ENCODE assay signal across 20 cellular contexts in the genomic region with DNA sequence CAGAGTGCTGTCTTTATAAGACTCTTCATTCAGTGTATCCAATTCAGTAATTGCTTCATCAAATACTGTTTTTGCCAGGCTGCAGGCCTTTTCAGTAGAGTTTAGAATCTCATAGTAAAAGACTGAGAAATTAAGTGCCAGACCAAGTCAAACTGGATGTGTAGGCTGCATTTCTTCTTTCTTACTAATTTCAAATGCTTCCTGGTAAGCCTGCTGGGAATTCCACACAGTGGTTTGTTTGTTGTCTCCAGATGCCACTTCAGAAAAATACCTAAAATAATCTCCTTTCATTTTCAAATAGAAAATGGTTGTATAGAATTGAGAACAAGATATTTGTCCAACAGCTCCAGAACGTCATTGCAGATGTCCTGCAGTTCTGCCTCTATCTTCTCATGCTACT. TPM values are rescaled to one million over a fixed set of nuclear protein-coding genes. Genes with fewer than 3 reads are reported as not detected.
DNase-seq lines count a peak whose midpoint lies in the region; ATAC-seq, FAIRE-seq and TF ChIP-seq lines count a peak whose summit lies in the region.
"Had no signal": no experiment of that assay in that cellular context is flagged by ENCODE, and none has a peak within 500 bp of the region (broad histone marks: within the 10 kb centered on the region; RNA-seq: fewer than 3 reads in every experiment).

No MANE protein-coding gene starts in this region.

- no peak overlapping the region for H3K4me3 ChIP-seq in small intestine (ENCODE audit: low read depth in 1 of 2, low read length in 2 of 2)
- H3K4me3 ChIP-seq: breast epithelium had no signal

- H3K27ac Mint-ChIP-seq in WTC11 (peak overlapping the region; percentile 2; the same call in 1 of the 2 replicates), CD14-positive monocyte (no peak overlapping the region)

- no peaks in the 10 kb centered on the region for H3K9me3 ChIP-seq in small intestine (ENCODE audit: control insufficient read depth, low read depth)
- H3K9me3 ChIP-seq: breast epithelium had no signal

- peaks cover 13% of the 10 kb centered on the region for H3K36me3 Mint-ChIP-seq in WTC11
- H3K36me3 Mint-ChIP-seq in CD14-positive monocyte = peaks cover 56 to 79% of the 10 kb centered on the region in 2 donors

- intact Hi-C loops in CD14-positive monocyte (cut with micrococcal nuclease) = no loop called here

- H3K27me3 Mint-ChIP-seq in WTC11 (ENCODE audit: low read depth) (no peaks in the 10 kb centered on the region), CD14-positive monocyte (ENCODE audit: low read depth in 3 of 3) (no peaks in the 10 kb centered on the region)
- H3K27me3 Mint-ChIP-seq: progenitor cell of endocrine pancreas had no signal

- ATAC-seq in WTC11 = no peak
- ATAC-seq in stimulated activated naive CD8-positive, alpha-beta T cell treated with anti-CD3 and anti-CD28 coated beads, Interleukin-15, Interleukin-2, amounts not matched to agents 100 U/mL and 50 U/mL, for 24 hours = no peak
- ATAC-seq: left lobe of liver had no signal

- no peak overlapping the region for H3K4me3 Mint-ChIP-seq in WTC11
- H3K4me3 Mint-ChIP-seq in CD14-positive monocyte = no peak overlapping the region

- H3K36me3 ChIP-seq in small intestine (ENCODE audit: control insufficient read depth in 2 of 2, insufficient read depth in 2 of 2, low read length in 2 of 2) = peaks cover 4 to 5% of the 10 kb centered on the region in 2 donors
- H3K36me3 ChIP-seq: breast epithelium had no signal

- H3K4me1 ChIP-seq in small intestine (ENCODE audit: control insufficient read depth in 2 of 2, insufficient read depth in 1 of 2, low read depth in 1 of 2, low read length in 1 of 2) = peaks cover 2 to 5% of the 10 kb centered on the region in 2 donors
- H3K4me1 ChIP-seq: breast epithelium had no signal

- H3K27ac ChIP-seq in small intestine (ENCODE audit: low read depth in 1 of 2, low read length in 1 of 2) = peak overlapping the region; percentile 62 to 73

- DNase-seq in EH (ENCODE audit: low read depth) = peak; percentile 7
- no peak for DNase-seq in WTC11 (ENCODE audit: low spot score)
- DNase-seq in fibroblast of peridontal ligament (ENCODE audit: extremely low read depth) = peak; percentile 29
- DNase-seq in small intestine = peak; percentile 7
- no peak for DNase-seq in NK-92 (lab: John Stamatoyannopoulos, UW; ENCODE audit: unreplicated experiment)
- no peak for DNase-seq in stimulated activated naive CD8-positive, alpha-beta T cell treated with anti-CD3 and anti-CD28 coated beads, Interleukin-15, Interleukin-2, amounts not matched to agents 100 U/mL and 50 U/mL, for 24 hours
- DNase-seq in CD14-positive monocyte (ENCODE audit: low spot score) = no peak
- DNase-seq: activated CD4-positive, alpha-beta T cell treated with anti-CD3 and anti-CD28 coated beads for 1 hour; activated naive CD4-positive, alpha-beta T cell treated with Interleukin-2 at 50 U/mL for 16 hours; effector CD8-positive, alpha-beta T cell; NCI-H146; SHP77 had no signal

- H3K9me3 Mint-ChIP-seq in WTC11 (no peaks in the 10 kb centered on the region), CD14-positive monocyte (peaks cover 0 to 3% (median 0%) of the 10 kb centered on the region in 7 donors)

- CTCF ChIA-PET in WTC11 (lab: Charles Lee) = no interaction called here

- 43 to 67% (median 45%) methylated on average over 1 of the region's 1 CpG for WGBS in small intestine, 3 donors

- no peaks in the 10 kb centered on the region for H3K27me3 ChIP-seq in small intestine (ENCODE audit: control insufficient read depth in 2 of 2, insufficient read depth in 2 of 2, low read length in 2 of 2)
- H3K27me3 ChIP-seq: breast epithelium had no signal

- FAIRE-seq in small intestine (lab: Jason Lieb, UNC) = no peak

- POLR2A ChIA-PET in WTC11 (lab: Charles Lee) = no interaction called here

- TF ChIP-seq CTCF in WTC11 (IDR thresholded peaks at IDR 0.05) = no peak
- no peak for TF ChIP-seq CTCF in CD14-positive monocyte (IDR thresholded peaks at IDR 0.05)

- H3K4me1 Mint-ChIP-seq in WTC11 (no peaks in the 10 kb centered on the region), CD14-positive monocyte (no peaks in the 10 kb centered on the region)

TF ChIP-seq in WTC11, 78 proteins besides CTCF, POLR2A, EP300 and RAD21 (continues in another document):
- no peak for TF ChIP-seq KAT7 (CRISPR knock-in tag; IDR thresholded peaks at IDR 0.05; ENCODE audit: borderline replicate concordance)
- no peak for TF ChIP-seq ZNF232 (CRISPR knock-in tag; IDR thresholded peaks at IDR 0.05)
- no peak for TF ChIP-seq NFYB (CRISPR knock-in tag; conservative IDR thresholded peaks at IDR 0.05; ENCODE audit: low read depth)
- TF ChIP-seq, protein P1, sequence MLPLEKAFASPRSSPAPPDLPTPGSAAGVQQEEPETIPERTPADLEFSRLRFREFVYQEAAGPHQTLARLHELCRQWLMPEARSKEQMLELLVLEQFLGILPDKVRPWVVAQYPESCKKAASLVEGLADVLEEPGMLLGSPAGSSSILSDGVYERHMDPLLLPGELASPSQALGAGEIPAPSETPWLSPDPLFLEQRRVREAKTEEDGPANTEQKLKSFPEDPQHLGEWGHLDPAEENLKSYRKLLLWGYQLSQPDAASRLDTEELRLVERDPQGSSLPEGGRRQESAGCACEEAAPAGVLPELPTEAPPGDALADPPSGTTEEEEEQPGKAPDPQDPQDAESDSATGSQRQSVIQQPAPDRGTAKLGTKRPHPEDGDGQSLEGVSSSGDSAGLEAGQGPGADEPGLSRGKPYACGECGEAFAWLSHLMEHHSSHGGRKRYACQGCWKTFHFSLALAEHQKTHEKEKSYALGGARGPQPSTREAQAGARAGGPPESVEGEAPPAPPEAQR (CRISPR knock-in tag; IDR thresholded peaks at IDR 0.05) = no peak
- no peak for TF ChIP-seq IRF2 (CRISPR knock-in tag; IDR thresholded peaks at IDR 0.05; ENCODE audit: borderline replicate concordance, low read depth)
- TF ChIP-seq, protein P2, sequence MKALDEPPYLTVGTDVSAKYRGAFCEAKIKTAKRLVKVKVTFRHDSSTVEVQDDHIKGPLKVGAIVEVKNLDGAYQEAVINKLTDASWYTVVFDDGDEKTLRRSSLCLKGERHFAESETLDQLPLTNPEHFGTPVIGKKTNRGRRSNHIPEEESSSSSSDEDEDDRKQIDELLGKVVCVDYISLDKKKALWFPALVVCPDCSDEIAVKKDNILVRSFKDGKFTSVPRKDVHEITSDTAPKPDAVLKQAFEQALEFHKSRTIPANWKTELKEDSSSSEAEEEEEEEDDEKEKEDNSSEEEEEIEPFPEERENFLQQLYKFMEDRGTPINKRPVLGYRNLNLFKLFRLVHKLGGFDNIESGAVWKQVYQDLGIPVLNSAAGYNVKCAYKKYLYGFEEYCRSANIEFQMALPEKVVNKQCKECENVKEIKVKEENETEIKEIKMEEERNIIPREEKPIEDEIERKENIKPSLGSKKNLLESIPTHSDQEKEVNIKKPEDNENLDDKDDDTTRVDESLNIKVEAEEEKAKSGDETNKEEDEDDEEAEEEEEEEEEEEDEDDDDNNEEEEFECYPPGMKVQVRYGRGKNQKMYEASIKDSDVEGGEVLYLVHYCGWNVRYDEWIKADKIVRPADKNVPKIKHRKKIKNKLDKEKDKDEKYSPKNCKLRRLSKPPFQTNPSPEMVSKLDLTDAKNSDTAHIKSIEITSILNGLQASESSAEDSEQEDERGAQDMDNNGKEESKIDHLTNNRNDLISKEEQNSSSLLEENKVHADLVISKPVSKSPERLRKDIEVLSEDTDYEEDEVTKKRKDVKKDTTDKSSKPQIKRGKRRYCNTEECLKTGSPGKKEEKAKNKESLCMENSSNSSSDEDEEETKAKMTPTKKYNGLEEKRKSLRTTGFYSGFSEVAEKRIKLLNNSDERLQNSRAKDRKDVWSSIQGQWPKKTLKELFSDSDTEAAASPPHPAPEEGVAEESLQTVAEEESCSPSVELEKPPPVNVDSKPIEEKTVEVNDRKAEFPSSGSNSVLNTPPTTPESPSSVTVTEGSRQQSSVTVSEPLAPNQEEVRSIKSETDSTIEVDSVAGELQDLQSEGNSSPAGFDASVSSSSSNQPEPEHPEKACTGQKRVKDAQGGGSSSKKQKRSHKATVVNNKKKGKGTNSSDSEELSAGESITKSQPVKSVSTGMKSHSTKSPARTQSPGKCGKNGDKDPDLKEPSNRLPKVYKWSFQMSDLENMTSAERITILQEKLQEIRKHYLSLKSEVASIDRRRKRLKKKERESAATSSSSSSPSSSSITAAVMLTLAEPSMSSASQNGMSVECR (CRISPR knock-in tag; IDR thresholded peaks at IDR 0.05; ENCODE audit: borderline replicate concordance) = no peak
- TF ChIP-seq, protein P3, sequence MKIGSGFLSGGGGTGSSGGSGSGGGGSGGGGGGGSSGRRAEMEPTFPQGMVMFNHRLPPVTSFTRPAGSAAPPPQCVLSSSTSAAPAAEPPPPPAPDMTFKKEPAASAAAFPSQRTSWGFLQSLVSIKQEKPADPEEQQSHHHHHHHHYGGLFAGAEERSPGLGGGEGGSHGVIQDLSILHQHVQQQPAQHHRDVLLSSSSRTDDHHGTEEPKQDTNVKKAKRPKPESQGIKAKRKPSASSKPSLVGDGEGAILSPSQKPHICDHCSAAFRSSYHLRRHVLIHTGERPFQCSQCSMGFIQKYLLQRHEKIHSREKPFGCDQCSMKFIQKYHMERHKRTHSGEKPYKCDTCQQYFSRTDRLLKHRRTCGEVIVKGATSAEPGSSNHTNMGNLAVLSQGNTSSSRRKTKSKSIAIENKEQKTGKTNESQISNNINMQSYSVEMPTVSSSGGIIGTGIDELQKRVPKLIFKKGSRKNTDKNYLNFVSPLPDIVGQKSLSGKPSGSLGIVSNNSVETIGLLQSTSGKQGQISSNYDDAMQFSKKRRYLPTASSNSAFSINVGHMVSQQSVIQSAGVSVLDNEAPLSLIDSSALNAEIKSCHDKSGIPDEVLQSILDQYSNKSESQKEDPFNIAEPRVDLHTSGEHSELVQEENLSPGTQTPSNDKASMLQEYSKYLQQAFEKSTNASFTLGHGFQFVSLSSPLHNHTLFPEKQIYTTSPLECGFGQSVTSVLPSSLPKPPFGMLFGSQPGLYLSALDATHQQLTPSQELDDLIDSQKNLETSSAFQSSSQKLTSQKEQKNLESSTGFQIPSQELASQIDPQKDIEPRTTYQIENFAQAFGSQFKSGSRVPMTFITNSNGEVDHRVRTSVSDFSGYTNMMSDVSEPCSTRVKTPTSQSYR (CRISPR knock-in tag; IDR thresholded peaks at IDR 0.05) = no peak
- no peak for TF ChIP-seq TEAD4 (CRISPR knock-in tag; IDR thresholded peaks at IDR 0.05)
- TF ChIP-seq SMAD3 (CRISPR knock-in tag; IDR thresholded peaks at IDR 0.05; ENCODE audit: borderline replicate concordance) = no peak
- TF ChIP-seq TP53 (CRISPR knock-in tag; IDR thresholded peaks at IDR 0.05) = no peak
- TF ChIP-seq RELA (CRISPR knock-in tag; IDR thresholded peaks at IDR 0.05; ENCODE audit: borderline replicate concordance) = no peak
- no peak for TF ChIP-seq FOXK1 (CRISPR knock-in tag; IDR thresholded peaks at IDR 0.05)

RNA-seq across cellular contexts. Expression of gene LDHAL6A, which starts 34.7 kb away (rescaled TPM):
- not detected in 3 replicates for total RNA-seq in WTC11 (2021)
- polyA plus RNA-seq in small intestine (under 1 TPM in 1 of 3 donors, not detected in 2; 0.04 TPM), CD14-positive monocyte (not detected)
- total RNA-seq: breast epithelium; left lobe of liver; MCF 10A; NCI-H460; progenitor cell of endocrine pancreas; subcutaneous adipose tissue; T-helper 2 cell treated with Interferon-gamma antibody and Interleukin-4, amounts not matched to agents 100 ng/mL and 5 ng/mL, for 36 hours had no signal
- polyA plus RNA-seq: BJ had no signal

RNA-seq across cellular contexts. Expression of gene TSG101, which starts 36.4 kb away (rescaled TPM):
- total RNA-seq in WTC11 (2021) = 41.7 to 42.6 TPM (median 42.3 TPM) in 3 replicates
- polyA plus RNA-seq in small intestine = 10 to 100 TPM; 52.6 to 80.1 (median 71.1) TPM
- 100 to 1,000 TPM; 112 to 116 TPM for polyA plus RNA-seq in CD14-positive monocyte

Comparison
In these comparisons a context has a peak if more than half of its experiments do, and no peak if none do; other contexts are left out.
1. DNase-seq: peak in EH (single experiment), fibroblast of peridontal ligament (single experiment) and small intestine (single experiment); none in WTC11 (single experiment), NK-92 (single experiment), stimulated activated naive CD8-positive, alpha-beta T cell treated with anti-CD3 and anti-CD28 coated beads, Interleukin-15, Interleukin-2, amounts not matched to agents 100 U/mL and 50 U/mL, for 24 hours (single experiment) and CD14-positive monocyte (single experiment).